Comparison of ENCODE assay signal across 8 cellular contexts in the genomic region with DNA sequence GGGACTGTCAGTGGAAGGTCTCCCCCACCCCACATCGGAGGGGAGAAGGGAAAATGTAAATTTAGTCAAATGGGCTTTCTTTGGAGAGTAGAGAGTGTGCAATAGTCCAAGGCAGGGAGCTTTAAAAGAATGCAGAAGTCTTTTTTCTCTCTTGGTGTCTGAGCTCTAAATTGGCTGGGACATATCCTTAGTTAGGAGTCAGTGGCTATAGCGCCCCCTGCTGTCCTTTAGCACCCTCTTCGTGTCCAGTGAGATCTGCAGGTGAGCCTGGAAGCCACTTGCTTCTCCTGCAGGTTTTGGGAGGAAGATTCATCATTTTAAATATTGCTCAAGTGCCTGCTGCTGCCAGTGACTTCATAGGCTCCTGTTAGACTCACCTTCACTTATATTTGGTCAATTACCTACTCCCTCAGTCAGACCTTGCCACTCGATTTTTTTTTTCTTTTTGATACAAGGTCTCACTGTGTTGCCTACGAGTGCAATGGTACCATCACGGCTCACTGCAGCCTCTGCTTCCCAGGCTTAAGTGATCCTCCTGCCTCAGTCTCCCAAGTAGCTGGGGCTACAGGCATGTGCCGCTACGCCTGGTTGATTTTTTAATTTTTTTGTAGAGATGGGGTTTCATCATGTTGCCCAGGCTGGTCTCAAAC.
DNase-seq lines count a peak whose midpoint lies in the region; ATAC-seq and TF ChIP-seq lines count a peak whose summit lies in the region.

No MANE protein-coding gene starts in this region.

- no peak overlapping the region for H3K4me3 Mint-ChIP-seq in WTC11

- no peak overlapping the region for H3K27ac Mint-ChIP-seq in WTC11

- peak; percentile 38 for ATAC-seq in GM19351 (IDR thresholded peaks at IDR 0.05; ENCODE audit: unreplicated experiment)
- peak; percentile 87 for ATAC-seq in WTC11

- H3K36me3 ChIP-seq in mammary epithelial cell (ENCODE audit: insufficient read depth, low read length) (no peaks in the 10 kb centered on the region), kidney epithelial cell (ENCODE audit: control insufficient read depth, insufficient read depth, low read length) (no peaks in the 10 kb centered on the region)

- in situ Hi-C loops in ACHN (cut with HindIII; ENCODE audit: low pct_ligation_motif_present, low pct_unique_long_range_greater_than_20kb, low sequenced_read_pairs), result loop anchor here (25.0 kb wide), 1 partner anchor 223 kb away; no protein-coding TSS in a partner anchor
- in situ Hi-C loops in mammary epithelial cell (cut with MboI; ENCODE audit: low sequenced_read_pairs in 2 of 2), result loop anchor here (5.0 kb wide), 2 partner anchors 208 to 273 kb away; no protein-coding TSS in a partner anchor

- no peaks in the 10 kb centered on the region for H3K9me3 Mint-ChIP-seq in WTC11

- 0 out of 2 replicates have a peak, but pooled peaks cover 3% of the 10 kb centered on the region for H3K4me1 Mint-ChIP-seq in WTC11

- H2AFZ ChIP-seq in mammary epithelial cell (ENCODE audit: low read depth, low read length), result no peak overlapping the region

- dilution Hi-C loops in mammary epithelial cell (cut with HindIII; ENCODE audit: low sequenced_read_pairs), result loop anchor here (10.0 kb wide), 1 partner anchor 206 kb away; no protein-coding TSS in a partner anchor

- H3K4me3 ChIP-seq in mammary epithelial cell (replicated peaks in 1 of 3; ENCODE audit: insufficient read depth in 1 of 3, low read depth in 2 of 3, low read length in 3 of 3), result no peak overlapping the region
- H3K4me3 ChIP-seq in kidney epithelial cell (ENCODE audit: low read depth, low read length), result no peak overlapping the region

- H3K27me3 Mint-ChIP-seq in WTC11 (ENCODE audit: low read depth), result peaks cover 6% of the 10 kb centered on the region; the same call in 1 of the 2 replicates

- no peaks in the 10 kb centered on the region for H3K36me3 Mint-ChIP-seq in WTC11

- DNase-seq in ACHN, result peak; percentile 78
- peak; percentile 63 for DNase-seq in NCI-H2029 treated with DMSO at 0.1 percent for 48 hours (lab: John Stamatoyannopoulos, UW)
- peak; percentile 81 for DNase-seq in WTC11 (ENCODE audit: low spot score)
- peak; percentile 66 for DNase-seq in mammary epithelial cell
- DNase-seq in kidney epithelial cell (ENCODE audit: low read depth), result peak; percentile 16
- DNase-seq in stimulated activated CD4-positive, alpha-beta T cell treated with anti-CD3 and anti-CD28 coated beads, Interleukin-1b, Interleukin-23, amount 100 ng/mL, for 48 hours, result peak; percentile 80
- DNase-seq in NCI-H1048 (lab: John Stamatoyannopoulos, UW), result no peak

- H3K27me3 ChIP-seq in mammary epithelial cell (ENCODE audit: insufficient read depth, low read length) (peaks cover 2% of the 10 kb centered on the region), kidney epithelial cell (ENCODE audit: control insufficient read depth, insufficient read depth, low read length) (no peaks in the 10 kb centered on the region)

- H3K4me2 ChIP-seq in mammary epithelial cell (ENCODE audit: insufficient read depth, low read depth, low read length), result no peak overlapping the region

- CTCF ChIA-PET in WTC11 (lab: Charles Lee), result interaction anchor here (0.6 to 2.2 kb wide), 72 partner anchors 9 to 582 kb away, joined by 3 to 65 read pairs (median 5); a partner anchor contains a TSS
- CTCF ChIA-PET in mammary epithelial cell (lab: Charles Lee; ENCODE audit: low non-redundant PET), result interaction anchor here (0.5 to 0.9 kb wide), 8 partner anchors 14 to 793 kb away, joined by 3 to 14 read pairs (median 6); no protein-coding TSS in a partner anchor

- no peaks in the 10 kb centered on the region for H4K20me1 ChIP-seq in mammary epithelial cell (ENCODE audit: insufficient read depth, low read length)

- no peak overlapping the region for H3K27ac ChIP-seq in mammary epithelial cell (ENCODE audit: insufficient read depth, low read depth, low read length)

- H3K9me3 ChIP-seq in mammary epithelial cell (replicated peaks; ENCODE audit: insufficient read depth, low read length), result no peaks in the 10 kb centered on the region

- no peaks in the 10 kb centered on the region for H3K4me1 ChIP-seq in mammary epithelial cell (ENCODE audit: insufficient read depth, low read length)

- POLR2A ChIA-PET in WTC11 (lab: Charles Lee), result no interaction called here

- no peaks in the 10 kb centered on the region for H3K79me2 ChIP-seq in mammary epithelial cell (ENCODE audit: insufficient read depth, low read length)

- H3K9ac ChIP-seq in mammary epithelial cell (ENCODE audit: insufficient read depth, low read length), result no peak overlapping the region

- WGBS in mammary epithelial cell (ENCODE audit: low coverage, missing lambda C conversion rate), result 42% methylated on average over 6 of the region's 8 CpGs

- no TSS peak for BruUV-seq in mammary epithelial cell (replicated peaks; lab: Mats Ljungman, UMichigan)

- intact Hi-C loops in mammary epithelial cell (cut with micrococcal nuclease), result loop anchor here (1.0 to 2.0 kb wide), 4 partner anchors 26 to 275 kb away; no protein-coding TSS in a partner anchor

- TF ChIP-seq CTCF in WTC11 (IDR thresholded peaks at IDR 0.05) (peak; percentile 89), mammary epithelial cell (conservative IDR thresholded peaks at IDR 0.05 in 1 of 2, IDR thresholded peaks at IDR 0.05 in 1 of 2; ENCODE audit: extremely low read depth in 1 of 2, insufficient read depth in 1 of 2, low read depth in 1 of 2, low read length in 2 of 2) (peak; percentile 76 to 85), kidney epithelial cell (IDR thresholded peaks at IDR 0.05; ENCODE audit: insufficient read depth, low read length, poor library complexity, severe bottlenecking) (peak; percentile 73)

TF ChIP-seq in WTC11, 78 proteins besides CTCF, POLR2A, EP300 and RAD21:
- no peak for TF ChIP-seq ZNF121 (CRISPR knock-in tag; IDR thresholded peaks at IDR 0.05)
- no peak for TF ChIP-seq ESRRA (CRISPR knock-in tag; IDR thresholded peaks at IDR 0.05; ENCODE audit: borderline replicate concordance)
- TF ChIP-seq IRF2 (CRISPR knock-in tag; IDR thresholded peaks at IDR 0.05; ENCODE audit: borderline replicate concordance, low read depth), result no peak
- TF ChIP-seq CREM (CRISPR knock-in tag; IDR thresholded peaks at IDR 0.05), result no peak
- TF ChIP-seq GTF2I (CRISPR knock-in tag; conservative IDR thresholded peaks at IDR 0.05), result no peak
- TF ChIP-seq, protein P1, sequence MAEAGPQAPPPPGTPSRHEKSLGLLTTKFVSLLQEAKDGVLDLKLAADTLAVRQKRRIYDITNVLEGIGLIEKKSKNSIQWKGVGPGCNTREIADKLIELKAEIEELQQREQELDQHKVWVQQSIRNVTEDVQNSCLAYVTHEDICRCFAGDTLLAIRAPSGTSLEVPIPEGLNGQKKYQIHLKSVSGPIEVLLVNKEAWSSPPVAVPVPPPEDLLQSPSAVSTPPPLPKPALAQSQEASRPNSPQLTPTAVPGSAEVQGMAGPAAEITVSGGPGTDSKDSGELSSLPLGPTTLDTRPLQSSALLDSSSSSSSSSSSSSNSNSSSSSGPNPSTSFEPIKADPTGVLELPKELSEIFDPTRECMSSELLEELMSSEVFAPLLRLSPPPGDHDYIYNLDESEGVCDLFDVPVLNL (CRISPR knock-in tag; IDR thresholded peaks at IDR 0.05; ENCODE audit: borderline replicate concordance, low read depth), result no peak
